ENCODE assay signal across 25 cellular contexts in genomic region chr17:5263441-5263840, GRCh38. TPM values are rescaled to one million over a fixed set of nuclear protein-coding genes. Genes with fewer than 3 reads are reported as not detected.
DNase-seq lines count a peak whose midpoint lies in the region; ATAC-seq, FAIRE-seq and TF ChIP-seq lines count a peak whose summit lies in the region.
"Had no signal": no experiment of that assay in that cellular context is flagged by ENCODE, and none has a peak within 500 bp of the region (broad histone marks: within the 10 kb centered on the region; RNA-seq: fewer than 3 reads in every experiment).

No MANE protein-coding gene starts in this region.

- CTCF ChIA-PET in A549 (lab: Yijun Ruan, JAX): interaction anchor here (0.7 to 4.3 kb wide), 5 partner anchors 14 to 421 kb away, joined by 3 to 21 read pairs (median 4); partner anchors contain the start of gene C1QBP
- CTCF ChIA-PET in PC-3 (lab: Charles Lee): no interaction called here
- CTCF ChIA-PET in K562 (lab: Yijun Ruan, JAX; ENCODE audit: low intra/inter-chr PET ratio): no interaction called here

- H3K4me3 ChIP-seq in A549 (no peak overlapping the region), PC-3 (ENCODE audit: low read length) (no peak overlapping the region), K562 (no peak overlapping the region), prostate gland (no peak overlapping the region)
- H3K4me3 ChIP-seq: BLaER1 had no signal

- TF ChIP-seq POLR2A in A549 (IDR thresholded peaks at IDR 0.05; ENCODE audit: low read length): no peak
- no peak for TF ChIP-seq POLR2A in K562 (conservative IDR thresholded peaks at IDR 0.05)
- no peak for TF ChIP-seq POLR2A in prostate gland (IDR thresholded peaks at IDR 0.05)
- no peak for TF ChIP-seq POLR2A in erythroblast (IDR thresholded peaks at IDR 0.05; ENCODE audit: low read length)

- no peak overlapping the region for H3K27ac Mint-ChIP-seq in naive thymus-derived CD8-positive, alpha-beta T cell
- H3K27ac Mint-ChIP-seq: CD4-positive, alpha-beta T cell; CD8-positive, alpha-beta T cell had no signal

- H3K27me3 ChIP-seq in PC-3 (ENCODE audit: low read length) (no peaks in the 10 kb centered on the region), K562 (ENCODE audit: control insufficient read depth in 2 of 2, insufficient read depth in 2 of 2, low read length in 2 of 2) (no peaks in the 10 kb centered on the region), prostate gland (replicated peaks; ENCODE audit: insufficient read depth) (no peaks in the 10 kb centered on the region)
- H3K27me3 ChIP-seq: BE2C, BLaER1 had no signal

- DNase-seq in A549 (ENCODE audit: low read depth in 1 of 2, low spot score in 1 of 2) (no peak), PC-3 (peak; percentile 59), K562 (ENCODE audit: extremely low read depth in 1 of 4, low spot score in 3 of 4) (no peak), prostate gland (ENCODE audit: low spot score) (no peak), NCI-H2227 treated with DMSO at 0.1 percent for 48 hours (lab: John Stamatoyannopoulos, UW) (no peak), erythroblast (lab: John Stamatoyannopoulos, UW) (no peak)
- no peak for DNase-seq in naive thymus-derived CD8-positive, alpha-beta T cell
- DNase-seq: ACHN; BE2C; C1 segment of cervical spinal cord; Caco-2; Calu3; CD4-positive, alpha-beta T cell; CD8-positive, alpha-beta T cell; DMS79 treated with DMSO at 0.1 percent for 48 hours; GF-D8 had no signal

- ATAC-seq in A549 (no peak), PC-3 (0 out of 2 replicates have a peak, but pooled peaks have one; percentile 23), K562 (no peak), GM21576 (IDR thresholded peaks at IDR 0.05; ENCODE audit: unreplicated experiment) (no peak)
- no peak for ATAC-seq in naive thymus-derived CD8-positive, alpha-beta T cell
- ATAC-seq: CD8-positive, alpha-beta T cell had no signal

- H3K4me2 ChIP-seq in A549: no peak overlapping the region
- H3K4me2 ChIP-seq in PC-3 (ENCODE audit: low read length): no peak overlapping the region; the same call in 1 of the 2 replicates
- H3K4me2 ChIP-seq in K562 (ENCODE audit: insufficient read depth, low read length): no peak overlapping the region
- H3K4me2 ChIP-seq: BLaER1 had no signal

- no peaks in the 10 kb centered on the region for H3K27me3 Mint-ChIP-seq in naive thymus-derived CD8-positive, alpha-beta T cell
- H3K27me3 Mint-ChIP-seq: CD4-positive, alpha-beta T cell had no signal

- H3K4me3 Mint-ChIP-seq in naive thymus-derived CD8-positive, alpha-beta T cell: no peak overlapping the region
- H3K4me3 Mint-ChIP-seq: CD4-positive, alpha-beta T cell; CD8-positive, alpha-beta T cell had no signal

- TF ChIP-seq EP300 in A549 (IDR thresholded peaks at IDR 0.05) (no peak), K562 (IDR thresholded peaks at IDR 0.05; ENCODE audit: low read length) (no peak)

- no peaks in the 10 kb centered on the region for H3K4me1 ChIP-seq in A549
- H3K4me1 ChIP-seq in PC-3 (ENCODE audit: insufficient read depth, low read length): peaks cover 28% of the 10 kb centered on the region
- no peaks in the 10 kb centered on the region for H3K4me1 ChIP-seq in K562 (replicated peaks in 1 of 2; ENCODE audit: control insufficient read depth in 2 of 2, insufficient read depth in 2 of 2, low read length in 2 of 2)
- peaks cover 5% of the 10 kb centered on the region for H3K4me1 ChIP-seq in prostate gland (replicated peaks)
- H3K4me1 ChIP-seq: BE2C, Caco-2 had no signal

- H3K79me2 ChIP-seq in PC-3 (ENCODE audit: low read length) (no peaks in the 10 kb centered on the region), K562 (ENCODE audit: control insufficient read depth, insufficient read depth, low read length) (no peaks in the 10 kb centered on the region)

- intact Hi-C loops in PC-3 (cut with micrococcal nuclease): no loop called here
- intact Hi-C loops in K562 (cut with micrococcal nuclease): no loop called here
- intact Hi-C loops in prostate gland (cut with DNase I): no loop called here

- H3K9me1 ChIP-seq in K562 (ENCODE audit: control insufficient read depth, insufficient read depth, low read length): no peaks in the 10 kb centered on the region

- no peak overlapping the region for H3K9ac ChIP-seq in PC-3 (ENCODE audit: low read length)
- no peak overlapping the region for H3K9ac ChIP-seq in K562 (ENCODE audit: insufficient read depth in 1 of 2, low read depth in 2 of 2, low read length in 2 of 2)
- H3K9ac ChIP-seq: BLaER1 had no signal

- H4K20me1 ChIP-seq in PC-3 (ENCODE audit: low read length) (no peaks in the 10 kb centered on the region), K562 (replicated peaks; ENCODE audit: control insufficient read depth, insufficient read depth, low read length) (no peaks in the 10 kb centered on the region)
- H4K20me1 ChIP-seq: BLaER1 had no signal

- H3K27ac ChIP-seq in A549: no peak overlapping the region
- no peak overlapping the region for H3K27ac ChIP-seq in PC-3 (ENCODE audit: low read length)
- H3K27ac ChIP-seq in K562 (ENCODE audit: extremely low read depth, low read depth, low read length): no peak overlapping the region
- H3K27ac ChIP-seq in prostate gland: peak overlapping the region; percentile 44 to 72
- H3K27ac ChIP-seq: BLaER1 had no signal

- no peak for FAIRE-seq in A549 (lab: Jason Lieb, UNC)
- no peak for FAIRE-seq in K562 (lab: Jason Lieb, UNC)
- FAIRE-seq: D721Med, G401.6, GM12891, GM19239 had no signal

- H3K36me3 ChIP-seq in PC-3 (ENCODE audit: low read depth, low read length) (no peaks in the 10 kb centered on the region), K562 (ENCODE audit: control insufficient read depth, insufficient read depth, low read length) (no peaks in the 10 kb centered on the region), prostate gland (no peaks in the 10 kb centered on the region)
- H3K36me3 ChIP-seq: BE2C, BLaER1 had no signal

- no peak for TF ChIP-seq CTCF in A549 (IDR thresholded peaks at IDR 0.05)
- no peak for TF ChIP-seq CTCF in PC-3 (conservative IDR thresholded peaks at IDR 0.05; ENCODE audit: low read depth, low read length)
- TF ChIP-seq CTCF in K562 (IDR thresholded peaks at IDR 0.05 in 2 of 3, conservative IDR thresholded peaks at IDR 0.05 in 1 of 3; ENCODE audit: insufficient read depth in 2 of 3, low read depth in 1 of 3, low read length in 3 of 3): no peak
- no peak for TF ChIP-seq CTCF in prostate gland (IDR thresholded peaks at IDR 0.05)

- H3K9me3 ChIP-seq in A549 (0 out of 3 replicates have a peak, but pooled peaks cover 12% of the 10 kb centered on the region), PC-3 (ENCODE audit: low read length) (no peaks in the 10 kb centered on the region), K562 (replicated peaks; ENCODE audit: control insufficient read depth, insufficient read depth, low read depth, low read length) (no peaks in the 10 kb centered on the region), prostate gland (no peaks in the 10 kb centered on the region)
- H3K9me3 ChIP-seq: BE2C, Caco-2 had no signal

- H3K4me1 Mint-ChIP-seq in naive thymus-derived CD8-positive, alpha-beta T cell: peaks cover 0 to under 1% (median 0%) of the 10 kb centered on the region in 4 donors

- no peaks in the 10 kb centered on the region for H3K9me2 ChIP-seq in PC-3 (replicated peaks; ENCODE audit: low read length)

- TF ChIP-seq RAD21 in A549 (conservative IDR thresholded peaks at IDR 0.05 in 1 of 2, IDR thresholded peaks at IDR 0.05 in 1 of 2) (no peak), K562 (CRISPR knock-in tag; conservative IDR thresholded peaks at IDR 0.05 in 1 of 2, IDR thresholded peaks at IDR 0.05 in 1 of 2) (no peak)

- WGBS in A549 (ENCODE audit: missing lambda C conversion rate): 81% methylated on average over 6 of the region's 6 CpGs
- 33% methylated on average over 5 of the region's 6 CpGs for WGBS in K562 (ENCODE audit: insufficient coverage, low coverage, missing lambda C conversion rate)
- WGBS in prostate gland: 61% methylated on average over 6 of the region's 6 CpGs

- H3F3A ChIP-seq in PC-3 (ENCODE audit: low read length, unreplicated experiment): no peaks in the 10 kb centered on the region

- H3K36me3 Mint-ChIP-seq in naive thymus-derived CD8-positive, alpha-beta T cell: no peaks in the 10 kb centered on the region
- H3K36me3 Mint-ChIP-seq: CD8-positive, alpha-beta T cell had no signal

- in situ Hi-C loops in K562 (cut with MboI): no loop called here

- POLR2A ChIA-PET in A549 (lab: Yijun Ruan, JAX): no interaction called here
- POLR2A ChIA-PET in PC-3 (lab: Charles Lee; ENCODE audit: unreplicated experiment): no interaction called here
- POLR2A ChIA-PET in K562 (lab: Yijun Ruan, JAX): interaction anchor here (0.7 kb wide), 1 partner anchor 19 kb away, joined by 4 read pairs; the partner anchor contains the start of gene RABEP1
- POLR2A ChIA-PET in naive thymus-derived CD8-positive, alpha-beta T cell (lab: Charles Lee): interaction anchor here (0.7 kb wide), 1 partner anchor 1380 kb away, joined by 3 read pairs; no protein-coding TSS in a partner anchor

- H2AFZ ChIP-seq in PC-3 (ENCODE audit: low read length) (no peak overlapping the region), K562 (ENCODE audit: low read depth, low read length) (no peak overlapping the region)

- H3K9me3 Mint-ChIP-seq in naive thymus-derived CD8-positive, alpha-beta T cell: no peaks in the 10 kb centered on the region
- H3K9me3 Mint-ChIP-seq: CD4-positive, alpha-beta T cell; CD8-positive, alpha-beta T cell had no signal

- no TSS peak for BruUV-seq in PC-3 (replicated peaks; lab: Mats Ljungman, UMichigan)
- BruUV-seq in K562 (replicated peaks; lab: Mats Ljungman, UMichigan): no TSS peak

RNA-seq across cellular contexts. Expression of gene RABEP1, which starts 18.6 kb away (rescaled TPM):
- polyA plus RNA-seq in A549 (2011; rRNA removed) (38.1 and 65.5 TPM in 2 replicates), A549 (2017; fragmentation: RNase III; extraction: RNeasy Plus Mini Kit Qiagen cat#74134 plus additional on column Dnase treatment) (41.7 to 44.7 TPM (median 44.4 TPM) in 3 replicates), K562 (2011; rRNA removed) (19.3 and 30.1 TPM in 2 replicates), K562 (2014; fragmentation: Illumina TruSeq; extraction: Trizol) (26.4 and 31.3 TPM in 2 replicates), K562 (2014; fragmentation: Nextera tagmentation; extraction: Ambion mirVana) (10 to 100 TPM in 1 of 2 experiments, 1 to 10 TPM in 1; 8.2 to 11.5 TPM), K562 (2014; rRNA removed) (19.9 and 20.3 TPM in 2 replicates)
- polyA plus RNA-seq in A549 (2012; cell fraction: cytosol; rRNA removed): 9.9 and 11.6 TPM in 2 replicates
- 5.5 and 7.1 TPM in 2 replicates for polyA plus RNA-seq in A549 (2012; cell fraction: nucleus; rRNA removed)
- 41.0 and 46.1 TPM in 2 replicates for polyA minus RNA-seq in A549 (2011; rRNA and poly(A)+ RNA removed)
- total RNA-seq in PC-3 (2014; rRNA removed) (22.1 and 24.4 TPM in 2 replicates), K562 (2014; rRNA removed) (30.3 and 36.2 TPM in 2 replicates), K562 (2014; rRNA removed; fragmentation: Illumina TruSeq; extraction: Trizol) (38.9 and 43.3 TPM in 2 replicates), K562 (2015; rRNA removed; fragmentation: Illumina TruSeq; extraction: Trizol) (36.8 and 38.7 TPM in 2 replicates), K562 (2021) (30.1 and 31.8 TPM in 2 replicates), prostate gland (10 to 100 TPM; 38.9 to 54.7 TPM)
- total RNA-seq in K562 (2011; cell fraction: chromatin; rRNA removed; ENCODE audit: low replicate concordance): 23.0 and 58.5 TPM in 2 replicates
- total RNA-seq in K562 (2011; cell fraction: nucleolus; rRNA removed): 13.4 and 13.7 TPM in 2 replicates
- 24.5 and 26.8 TPM in 2 replicates for total RNA-seq in K562 (2011; cell fraction: nucleoplasm; rRNA removed)
- 5.8 and 7.5 TPM in 2 replicates for polyA plus RNA-seq in K562 (2011; cell fraction: cytosol; rRNA removed)
- polyA plus RNA-seq in K562 (2011; cell fraction: nucleus; rRNA removed): 13.9 and 16.4 TPM in 2 replicates
- 17.1 and 22.4 TPM in 2 replicates for polyA plus RNA-seq in K562 (2012)
- polyA minus RNA-seq in K562 (2011; rRNA and poly(A)+ RNA removed): 62.8 and 64.9 TPM in 2 replicates
- 16.2 and 25.6 TPM in 2 replicates for polyA minus RNA-seq in K562 (2011; cell fraction: cytosol; rRNA and poly(A)+ RNA removed)
- polyA minus RNA-seq in K562 (2011; cell fraction: nucleus; rRNA and poly(A)+ RNA removed): 10.1 and 23.0 TPM in 2 replicates
- total RNA-seq in naive thymus-derived CD8-positive, alpha-beta T cell: 10 to 100 TPM; 57.3 to 58.6 TPM
- 10 to 100 TPM; 23.5 to 32.7 (median 31.3) TPM for polyA plus RNA-seq in naive thymus-derived CD8-positive, alpha-beta T cell

RNA-seq across cellular contexts. Expression of gene SCIMP, which starts 28.8 kb away (rescaled TPM):
- polyA plus RNA-seq in A549 (2011; rRNA removed) (not detected in 2 replicates), A549 (2017; fragmentation: RNase III; extraction: RNeasy Plus Mini Kit Qiagen cat#74134 plus additional on column Dnase treatment) (not detected in 3 replicates), K562 (2011; rRNA removed) (not detected in 2 replicates), K562 (2014; fragmentation: Illumina TruSeq; extraction: Trizol) (0.22 TPM in 1 of 2 replicates, not detected in the other), K562 (2014; fragmentation: Nextera tagmentation; extraction: Ambion mirVana) (under 1 TPM; 0.01 to 0.04 TPM), K562 (2014; rRNA removed) (not detected in 2 replicates)
- polyA plus RNA-seq in A549 (2012; cell fraction: cytosol; rRNA removed): not detected in 2 replicates
- not detected in 2 replicates for polyA plus RNA-seq in A549 (2012; cell fraction: nucleus; rRNA removed)
- not detected in 2 replicates for polyA minus RNA-seq in A549 (2011; rRNA and poly(A)+ RNA removed)
- total RNA-seq in PC-3 (2014; rRNA removed) (not detected in 2 replicates), K562 (2014; rRNA removed) (not detected in 2 replicates), K562 (2014; rRNA removed; fragmentation: Illumina TruSeq; extraction: Trizol) (not detected in 2 replicates), K562 (2015; rRNA removed; fragmentation: Illumina TruSeq; extraction: Trizol) (not detected in 2 replicates), K562 (2021) (0.07 and 0.11 TPM in 2 replicates), prostate gland (1 to 10 TPM in 1 of 2 donors, under 1 TPM in 1; 0.68 to 2.3 TPM)
- total RNA-seq in K562 (2011; cell fraction: chromatin; rRNA removed; ENCODE audit: low replicate concordance): not detected in 2 replicates
- not detected in 2 replicates for total RNA-seq in K562 (2011; cell fraction: nucleolus; rRNA removed)
- not detected in 2 replicates for total RNA-seq in K562 (2011; cell fraction: nucleoplasm; rRNA removed)
- polyA plus RNA-seq in K562 (2011; cell fraction: cytosol; rRNA removed): not detected in 2 replicates
- polyA plus RNA-seq in K562 (2011; cell fraction: nucleus; rRNA removed): not detected in 2 replicates
- 0.07 and 0.10 TPM in 2 replicates for polyA plus RNA-seq in K562 (2012)
- not detected in 2 replicates for polyA minus RNA-seq in K562 (2011; rRNA and poly(A)+ RNA removed)
- polyA minus RNA-seq in K562 (2011; cell fraction: cytosol; rRNA and poly(A)+ RNA removed): not detected in 2 replicates
- not detected in 2 replicates for polyA minus RNA-seq in K562 (2011; cell fraction: nucleus; rRNA and poly(A)+ RNA removed)
- total RNA-seq in naive thymus-derived CD8-positive, alpha-beta T cell: 1 to 10 TPM; 2.3 to 2.8 TPM
- polyA plus RNA-seq in naive thymus-derived CD8-positive, alpha-beta T cell: under 1 TPM; 0.11 to 0.72 (median 0.22) TPM
- total RNA-seq: A172, A673, Caco-2, Calu3 had no signal
- polyA plus RNA-seq: AG04450 had no signal

Comparison
In these comparisons a context has a peak if more than half of its experiments do, and no peak if none do; other contexts are left out.
1. H3K27ac ChIP-seq: peak in prostate gland (2 of 2); none in A549 (0 of 2), PC-3 (single experiment) and K562 (single experiment).
2. POLR2A ChIA-PET loops: an anchor here in K562 (0.7 kb wide) and naive thymus-derived CD8-positive, alpha-beta T cell (0.7 kb wide); none called in A549 and PC-3.
3. Of the 35 proteins assayed by ChIP-seq in both K562 and A549: peak only in K562: KDM1A; only in A549: MAFK; in both: none; in neither: 33.